ENCODE assay signal across 21 cellular contexts in the genomic region with DNA sequence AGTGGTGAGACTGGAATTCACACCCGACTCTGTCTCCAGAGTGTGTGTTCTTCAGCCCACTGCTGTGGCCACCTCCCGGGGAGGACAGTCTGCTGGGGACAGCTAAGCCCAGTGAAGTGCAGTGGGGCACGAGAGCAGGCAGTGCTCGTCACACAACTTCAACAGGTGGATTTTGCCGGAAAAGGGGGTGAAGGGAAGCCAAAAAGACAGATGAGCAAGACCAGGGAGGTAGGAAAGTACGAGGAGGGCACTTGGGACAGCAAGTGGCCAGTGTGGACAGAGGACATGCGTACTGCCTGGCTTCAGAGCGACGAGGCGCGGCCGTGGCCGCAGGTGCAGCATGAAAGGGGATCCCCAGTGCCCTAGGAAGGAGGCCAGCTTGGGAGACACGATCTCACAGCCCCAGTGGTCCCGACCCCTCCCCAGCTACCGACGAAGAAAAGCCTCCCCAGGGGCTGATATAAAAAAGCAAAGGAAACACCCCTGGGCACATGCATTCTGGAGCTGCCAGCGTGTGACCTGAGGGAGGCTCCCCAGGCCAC.
"Had no signal": no experiment of that assay in that cellular context is flagged by ENCODE, and none has a peak within 500 bp of the region (broad histone marks: within the 10 kb centered on the region; RNA-seq: fewer than 3 reads in every experiment).

No MANE protein-coding gene starts in this region.

- H3K36me3 Mint-ChIP-seq: activated CD4-positive, alpha-beta memory T cell treated with anti-CD3 and anti-CD28 coated beads for 36 hours; activated naive CD8-positive, alpha-beta T cell treated with anti-CD3 and anti-CD28 coated beads, Interleukin-2, amount 10 ng/mL, durations not matched to agents 7 days and 5 days had no signal

- DNase-seq: activated CD4-positive, alpha-beta memory T cell treated with anti-CD3 and anti-CD28 coated beads for 36 hours; activated CD4-positive, alpha-beta T cell treated with anti-CD3 and anti-CD28 coated beads, Interleukin-2, amount 10 ng/mL, durations not matched to agents 7 days and 5 days; activated CD4-positive, CD25-positive, alpha-beta regulatory T cell; activated naive CD4-positive, alpha-beta T cell treated with anti-CD3 and anti-CD28 coated beads, Interleukin-2, amount 50 U/mL, for 16 hours; activated naive CD8-positive, alpha-beta T cell treated with anti-CD3 and anti-CD28 coated beads, Interleukin-2, amount 10 ng/mL, durations not matched to agents 7 days and 5 days; activated T-cell treated with anti-CD3 and anti-CD28 coated beads for 4 hours; adrenal gland; anterior cingulate cortex; MG63; MV-4-11; NCI-H1092 treated with DMSO at 0.1 percent for 48 hours; NCI-H1417 treated with DMSO at 0.1 percent for 48 hours; NCI-H187; NCI-H2081; NCI-H524; Peyer's patch; Right ventricle myocardium superior; SJCRH30; SK-N-SH; T-helper 1 cell had no signal

- H3K4me1 Mint-ChIP-seq: activated CD4-positive, alpha-beta T cell treated with anti-CD3 and anti-CD28 coated beads, Interleukin-2, amount 10 ng/mL, durations not matched to agents 7 days and 5 days; activated naive CD8-positive, alpha-beta T cell treated with anti-CD3 and anti-CD28 coated beads, Interleukin-2, amount 10 ng/mL, durations not matched to agents 7 days and 5 days; activated T-helper 17 cell treated with anti-CD3 and anti-CD28 coated beads, Interleukin-2, amount 50 U/mL, for 72 hours had no signal

- H3K4me3 Mint-ChIP-seq: activated CD4-positive, alpha-beta memory T cell treated with anti-CD3 and anti-CD28 coated beads for 36 hours; activated CD4-positive, alpha-beta T cell treated with anti-CD3 and anti-CD28 coated beads, Interleukin-2, amount 10 ng/mL, durations not matched to agents 7 days and 5 days; activated naive CD8-positive, alpha-beta T cell treated with anti-CD3 and anti-CD28 coated beads, Interleukin-2, amount 10 ng/mL, durations not matched to agents 7 days and 5 days; activated T-helper 17 cell treated with anti-CD3 and anti-CD28 coated beads, Interleukin-2, amount 50 U/mL, for 72 hours had no signal

- H3K27ac Mint-ChIP-seq: activated CD4-positive, alpha-beta memory T cell treated with anti-CD3 and anti-CD28 coated beads for 36 hours; activated CD4-positive, alpha-beta T cell treated with anti-CD3 and anti-CD28 coated beads, Interleukin-2, amount 10 ng/mL, durations not matched to agents 7 days and 5 days; activated naive CD8-positive, alpha-beta T cell treated with anti-CD3 and anti-CD28 coated beads, Interleukin-2, amount 10 ng/mL, durations not matched to agents 7 days and 5 days; activated T-helper 17 cell treated with anti-CD3 and anti-CD28 coated beads, Interleukin-2, amount 50 U/mL, for 72 hours had no signal

- ATAC-seq: activated T-helper 17 cell treated with anti-CD3 and anti-CD28 coated beads, Interleukin-2, amount 50 U/mL, for 72 hours had no signal

- H3K9me3 Mint-ChIP-seq: activated CD4-positive, alpha-beta memory T cell treated with anti-CD3 and anti-CD28 coated beads for 36 hours; activated CD4-positive, alpha-beta T cell treated with anti-CD3 and anti-CD28 coated beads, Interleukin-2, amount 10 ng/mL, durations not matched to agents 7 days and 5 days; activated naive CD8-positive, alpha-beta T cell treated with anti-CD3 and anti-CD28 coated beads, Interleukin-2, amount 10 ng/mL, durations not matched to agents 7 days and 5 days; activated T-helper 17 cell treated with anti-CD3 and anti-CD28 coated beads, Interleukin-2, amount 50 U/mL, for 72 hours had no signal
